Comparison of ENCODE assay signal across 8 cellular contexts in genomic region chr2:239934571-239935171, GRCh38.
DNase-seq lines count a peak whose midpoint lies in the region; ATAC-seq and TF ChIP-seq lines count a peak whose summit lies in the region.

No MANE protein-coding gene starts in this region.

- TF ChIP-seq CTCF in HFFc6 (IDR thresholded peaks at IDR 0.05) = peak; percentile 72
- TF ChIP-seq CTCF in progenitor cell of endocrine pancreas (IDR thresholded peaks at IDR 0.05; ENCODE audit: unreplicated experiment) = peak; percentile 82

- H3K9me3 Mint-ChIP-seq in HFFc6 = peaks cover 17% of the 10 kb centered on the region; the same call in 1 of the 2 replicates
- peaks cover 2% of the 10 kb centered on the region for H3K9me3 Mint-ChIP-seq in activated naive CD4-positive, alpha-beta T cell treated with anti-CD3 and anti-CD28 coated beads, Interleukin-2, amount 10 ng/mL, durations not matched to agents 7 days and 5 days
- H3K9me3 Mint-ChIP-seq in progenitor cell of endocrine pancreas (ENCODE audit: low read depth) = no peaks in the 10 kb centered on the region

- H3K27ac Mint-ChIP-seq in HFFc6 = no peak overlapping the region
- no peak overlapping the region for H3K27ac Mint-ChIP-seq in activated naive CD4-positive, alpha-beta T cell treated with anti-CD3 and anti-CD28 coated beads, Interleukin-2, amount 10 ng/mL, durations not matched to agents 7 days and 5 days
- no peak overlapping the region for H3K27ac Mint-ChIP-seq in progenitor cell of endocrine pancreas

- H3K4me3 Mint-ChIP-seq in HFFc6 (no peak overlapping the region), progenitor cell of endocrine pancreas (ENCODE audit: low read depth) (no peak overlapping the region)
- H3K4me3 Mint-ChIP-seq in activated naive CD4-positive, alpha-beta T cell treated with anti-CD3 and anti-CD28 coated beads, Interleukin-2, amount 10 ng/mL, durations not matched to agents 7 days and 5 days = no peak overlapping the region

- DNase-seq in Ammon's horn (ENCODE audit: low spot score) (peak; percentile 94), HFFc6 (no peak), SHP77 (lab: John Stamatoyannopoulos, UW) (peak; percentile 16 to 65), Right ventricle myocardium superior (peak; percentile 76), progenitor cell of endocrine pancreas (ENCODE audit: low spot score, unreplicated experiment) (peak; percentile 43), cortex of kidney (lab: John Stamatoyannopoulos, UW) (no peak)
- DNase-seq in activated naive CD4-positive, alpha-beta T cell treated with anti-CD3 and anti-CD28 coated beads, Interleukin-2, amount 10 ng/mL, durations not matched to agents 7 days and 5 days = peak; percentile 80

- H3K4me1 Mint-ChIP-seq in HFFc6 (ENCODE audit: low read depth) (no peaks in the 10 kb centered on the region), progenitor cell of endocrine pancreas (ENCODE audit: low read depth) (peaks cover 2% of the 10 kb centered on the region)
- peaks cover 9% of the 10 kb centered on the region for H3K4me1 Mint-ChIP-seq in activated naive CD4-positive, alpha-beta T cell treated with anti-CD3 and anti-CD28 coated beads, Interleukin-2, amount 10 ng/mL, durations not matched to agents 7 days and 5 days

- ATAC-seq in Right ventricle myocardium superior (ENCODE audit: poor library complexity) (peak; percentile 86), GM21737 (IDR thresholded peaks at IDR 0.05; ENCODE audit: unreplicated experiment) (no peak)

- H3K27me3 Mint-ChIP-seq in HFFc6 (ENCODE audit: insufficient read depth) = no peaks in the 10 kb centered on the region; the same call in none of the 2 replicates
- H3K27me3 Mint-ChIP-seq in activated naive CD4-positive, alpha-beta T cell treated with anti-CD3 and anti-CD28 coated beads, Interleukin-2, amount 10 ng/mL, durations not matched to agents 7 days and 5 days = peaks cover 12% of the 10 kb centered on the region
- peaks cover 9% of the 10 kb centered on the region for H3K27me3 Mint-ChIP-seq in progenitor cell of endocrine pancreas

- CTCF ChIA-PET in activated naive CD4-positive, alpha-beta T cell treated with anti-CD3 and anti-CD28 coated beads, Interleukin-2, amount 10 ng/mL, durations not matched to agents 7 days and 5 days (lab: Charles Lee) = interaction anchor here (0.7 to 3.3 kb wide), 11 partner anchors 8 to 86 kb away, joined by 3 to 21 read pairs (median 3); no protein-coding TSS in a partner anchor

- H3K36me3 Mint-ChIP-seq in HFFc6 (ENCODE audit: low read depth) (no peaks in the 10 kb centered on the region), progenitor cell of endocrine pancreas (ENCODE audit: insufficient read depth) (no peaks in the 10 kb centered on the region)
- H3K36me3 Mint-ChIP-seq in activated naive CD4-positive, alpha-beta T cell treated with anti-CD3 and anti-CD28 coated beads, Interleukin-2, amount 10 ng/mL, durations not matched to agents 7 days and 5 days = no peaks in the 10 kb centered on the region

- intact Hi-C loops in Right ventricle myocardium superior (cut with DNase I) = loop anchor here (5.0 kb wide), 1 partner anchor 58 kb away; no protein-coding TSS in a partner anchor

Comparison
In these comparisons a context has a peak if more than half of its experiments do, and no peak if none do; other contexts are left out.
1. DNase-seq: peak in Ammon's horn (single experiment), SHP77 (2 of 2), activated naive CD4-positive, alpha-beta T cell treated with anti-CD3 and anti-CD28 coated beads, Interleukin-2, amount 10 ng/mL, durations not matched to agents 7 days and 5 days (single experiment), Right ventricle myocardium superior (single experiment) and progenitor cell of endocrine pancreas (single experiment); none in HFFc6 (single experiment) and cortex of kidney (single experiment).